Comparison of ENCODE assay signal across 22 cellular contexts in genomic region chrX:7462110-7462509, GRCh38.
"Had no signal": no experiment of that assay in that cellular context is flagged by ENCODE, and none has a peak within 500 bp of the region (broad histone marks: within the 10 kb centered on the region; RNA-seq: fewer than 3 reads in every experiment).

No MANE protein-coding gene starts in this region.

- H3K27me3 ChIP-seq: heart left ventricle, left lung, ovary, upper lobe of right lung, vagina had no signal

- H3K4me1 ChIP-seq: heart left ventricle, left lung, lower lobe of right lung, upper lobe of right lung, vagina had no signal

- FAIRE-seq: frontal cortex, small intestine had no signal

- H3K27ac ChIP-seq: dorsolateral prefrontal cortex, heart left ventricle, left lung, lower lobe of right lung, ovary, upper lobe of right lung, vagina had no signal

- H3K27ac Mint-ChIP-seq: memory B cell, mesothelial cell of epicardium, natural killer cell had no signal

- H3K4me1 Mint-ChIP-seq: memory B cell, natural killer cell had no signal

- DNase-seq: cortex of kidney; dorsolateral prefrontal cortex; effector CD8-positive, alpha-beta T cell; heart left ventricle; hippocampal formation; islet precursor cell; left lung; lower lobe of right lung; natural killer cell; ovary; right cardiac atrium; small intestine; stimulated activated CD4-positive, alpha-beta T cell treated with anti-CD3 and anti-CD28 coated beads, Interleukin-12 subunit alpha, Interleukin-12 subunit beta, amount 100 ng/mL, for 4 hours; stimulated activated CD4-positive, alpha-beta T cell treated with anti-CD3 and anti-CD28 coated beads, Interleukin-2, amount 100 ng/mL, for 48 hours; stimulated activated naive CD4-positive, alpha-beta T cell treated with Interleukin-2 at 50 U/mL for 16 hours; upper lobe of right lung had no signal

- H3K36me3 ChIP-seq: heart left ventricle, left lung, lower lobe of right lung, ovary, upper lobe of right lung, vagina had no signal

- H3K9me3 Mint-ChIP-seq: mesothelial cell of epicardium had no signal

- H3K36me3 Mint-ChIP-seq: memory B cell, mesothelial cell of epicardium, natural killer cell had no signal

- H3K4me3 Mint-ChIP-seq: memory B cell, mesothelial cell of epicardium, natural killer cell, neural crest cell had no signal

- H3K9me3 ChIP-seq: heart left ventricle, left lung, lower lobe of right lung, ovary, upper lobe of right lung, vagina had no signal

- ATAC-seq: esophagus mucosa, heart left ventricle, left lung, lower lobe of right lung, natural killer cell, right cardiac atrium, upper lobe of right lung had no signal

- H3K4me3 ChIP-seq: dorsolateral prefrontal cortex, heart left ventricle, left lung, lower lobe of right lung, ovary, upper lobe of right lung, vagina had no signal
